ENCODE assay signal across 2 cellular contexts in genomic region chr5:138148811-138149210, GRCh38.
TF ChIP-seq lines count a peak whose summit lies in the region.

No MANE protein-coding gene starts in this region.

TF ChIP-seq in A549, 52 proteins besides CTCF, POLR2A, EP300 and RAD21:
- TF ChIP-seq E2F6 (IDR thresholded peaks at IDR 0.05; ENCODE audit: borderline replicate concordance, low read depth) (no peak), CBX2 (IDR thresholded peaks at IDR 0.05; ENCODE audit: borderline replicate concordance, low read depth) (no peak), FOSL2 (IDR thresholded peaks at IDR 0.05) (no peak), FOSL2 (CRISPR knock-in tag; IDR thresholded peaks at IDR 0.05) (no peak)

TF ChIP-seq in HepG2, 621 proteins besides CTCF, POLR2A, EP300 and RAD21:
- TF ChIP-seq FOXC1 (CRISPR knock-in tag; IDR thresholded peaks at IDR 0.05; ENCODE audit: borderline replicate concordance) (no peak), ZHX1 (CRISPR knock-in tag; IDR thresholded peaks at IDR 0.05; ENCODE audit: low read depth) (no peak), ZNF496 (CRISPR knock-in tag; IDR thresholded peaks at IDR 0.05; ENCODE audit: insufficient replicate concordance) (no peak), MXD4 (CRISPR knock-in tag; IDR thresholded peaks at IDR 0.05) (no peak), ZNF564 (CRISPR knock-in tag; IDR thresholded peaks at IDR 0.05) (no peak), NCOA1 (CRISPR knock-in tag; IDR thresholded peaks at IDR 0.05) (no peak), FOXO4 (CRISPR knock-in tag; conservative IDR thresholded peaks at IDR 0.05) (no peak)
